18 cellular contexts compared by ENCODE assay signal in genomic region chr5:83470516-83470915, GRCh38. TPM values are rescaled to one million over a fixed set of nuclear protein-coding genes. Genes with fewer than 3 reads are reported as not detected.
DNase-seq lines count a peak whose midpoint lies in the region; ATAC-seq and TF ChIP-seq lines count a peak whose summit lies in the region.
"Had no signal": no experiment of that assay in that cellular context is flagged by ENCODE, and none has a peak within 500 bp of the region (broad histone marks: within the 10 kb centered on the region; RNA-seq: fewer than 3 reads in every experiment).

No MANE protein-coding gene starts in this region.

- H3K4me3 ChIP-seq in mammary epithelial cell (replicated peaks in 1 of 3; ENCODE audit: insufficient read depth in 1 of 3, low read depth in 2 of 3, low read length in 3 of 3) (no peak overlapping the region), SJCRH30 (peak overlapping the region; percentile 75), iPS-11a (ENCODE audit: low read depth, low read length) (peak overlapping the region; percentile 92), rectal smooth muscle tissue (ENCODE audit: low read length) (peak overlapping the region; percentile 43)

- intact Hi-C loops in MCF 10A (cut with micrococcal nuclease), result loop anchor here (5.0 kb wide), 5 partner anchors 103 to 1063 kb away; no protein-coding TSS in a partner anchor
- intact Hi-C loops in mammary epithelial cell (cut with micrococcal nuclease), result loop anchor here (5.0 kb wide), 3 partner anchors 503 to 1063 kb away; no protein-coding TSS in a partner anchor

- BruUV-seq in MCF 10A (replicated peaks; lab: Mats Ljungman, UMichigan) (no TSS peak), mammary epithelial cell (replicated peaks; lab: Mats Ljungman, UMichigan) (no TSS peak)

- H3K9ac ChIP-seq in mammary epithelial cell (ENCODE audit: insufficient read depth, low read length), result no peak overlapping the region
- no peak overlapping the region for H3K9ac ChIP-seq in rectal smooth muscle tissue (ENCODE audit: low read length)

- no peak overlapping the region for H3K4me2 ChIP-seq in mammary epithelial cell (ENCODE audit: insufficient read depth, low read depth, low read length)

- no peaks in the 10 kb centered on the region for H3K36me3 Mint-ChIP-seq in MCF 10A (ENCODE audit: insufficient read depth, unreplicated experiment)

- no peaks in the 10 kb centered on the region for H3K9me3 ChIP-seq in mammary epithelial cell (replicated peaks; ENCODE audit: insufficient read depth, low read length)
- H3K9me3 ChIP-seq in SJCRH30 (replicated peaks), result no peaks in the 10 kb centered on the region

- peaks cover 7% of the 10 kb centered on the region for H3K27me3 ChIP-seq in mammary epithelial cell (ENCODE audit: insufficient read depth, low read length)
- no peaks in the 10 kb centered on the region for H3K27me3 ChIP-seq in SJCRH30
- peaks cover 2% of the 10 kb centered on the region for H3K27me3 ChIP-seq in rectal smooth muscle tissue (ENCODE audit: control insufficient read depth, insufficient read depth, low read length)

- H3K79me2 ChIP-seq in mammary epithelial cell (ENCODE audit: insufficient read depth, low read length), result no peaks in the 10 kb centered on the region

- CTCF ChIA-PET in MCF 10A (lab: Yijun Ruan, JAX) (no interaction called here), mammary epithelial cell (lab: Charles Lee; ENCODE audit: low non-redundant PET) (no interaction called here)

- no peak overlapping the region for H3K27ac ChIP-seq in mammary epithelial cell (ENCODE audit: insufficient read depth, low read depth, low read length)
- H3K27ac ChIP-seq in SJCRH30, result peak overlapping the region; percentile 88
- no peak overlapping the region for H3K27ac ChIP-seq in rectal smooth muscle tissue (ENCODE audit: low read depth, low read length)
- H3K27ac ChIP-seq: WERI-Rb-1 had no signal

- no peak for ATAC-seq in GM19035 (IDR thresholded peaks at IDR 0.05; ENCODE audit: unreplicated experiment)
- ATAC-seq: naive thymus-derived CD8-positive, alpha-beta T cell had no signal

- WGBS in mammary epithelial cell (ENCODE audit: low coverage, missing lambda C conversion rate), result 95% methylated on average over 3 of the region's 3 CpGs

- peaks cover 17% of the 10 kb centered on the region for H3K4me1 ChIP-seq in mammary epithelial cell (ENCODE audit: insufficient read depth, low read length)
- no peaks in the 10 kb centered on the region for H3K4me1 ChIP-seq in SJCRH30
- peaks cover 4% of the 10 kb centered on the region for H3K4me1 ChIP-seq in rectal smooth muscle tissue (ENCODE audit: control insufficient read depth, insufficient read depth, low read length)

- no peak for TF ChIP-seq CTCF in MCF 10A (IDR thresholded peaks at IDR 0.05; ENCODE audit: unreplicated experiment)
- TF ChIP-seq CTCF in mammary epithelial cell (conservative IDR thresholded peaks at IDR 0.05 in 1 of 2, IDR thresholded peaks at IDR 0.05 in 1 of 2; ENCODE audit: extremely low read depth in 1 of 2, insufficient read depth in 1 of 2, low read depth in 1 of 2, low read length in 2 of 2), result no peak

- no peak overlapping the region for H2AFZ ChIP-seq in mammary epithelial cell (ENCODE audit: low read depth, low read length)

- POLR2A ChIA-PET in MCF 10A (lab: Yijun Ruan, JAX), result no interaction called here

- no peaks in the 10 kb centered on the region for H3K36me3 ChIP-seq in mammary epithelial cell (ENCODE audit: insufficient read depth, low read length)
- no peaks in the 10 kb centered on the region for H3K36me3 ChIP-seq in SJCRH30
- H3K36me3 ChIP-seq in rectal smooth muscle tissue (ENCODE audit: control insufficient read depth, insufficient read depth, low read length), result no peaks in the 10 kb centered on the region
- H3K36me3 ChIP-seq: WERI-Rb-1 had no signal

- H3K27ac Mint-ChIP-seq in MCF 10A (ENCODE audit: low read depth, unreplicated experiment), result no peak overlapping the region
- H3K27ac Mint-ChIP-seq: activated naive CD4-positive, alpha-beta T cell treated with anti-CD3 and anti-CD28 coated beads, Interleukin-2, amount 10 ng/mL, durations not matched to agents 7 days and 5 days; naive thymus-derived CD8-positive, alpha-beta T cell had no signal

- H4K20me1 ChIP-seq in mammary epithelial cell (ENCODE audit: insufficient read depth, low read length), result no peaks in the 10 kb centered on the region

- H3K4me3 Mint-ChIP-seq in MCF 10A (ENCODE audit: unreplicated experiment), result peak overlapping the region; percentile 80
- H3K4me3 Mint-ChIP-seq: activated naive CD4-positive, alpha-beta T cell treated with anti-CD3 and anti-CD28 coated beads, Interleukin-2, amount 10 ng/mL, durations not matched to agents 7 days and 5 days had no signal

- in situ Hi-C loops in mammary epithelial cell (cut with MboI; ENCODE audit: low sequenced_read_pairs in 2 of 2), result loop anchor here in 1 of 2 donors (10.0 to 25.0 kb wide), 2 partner anchors 826 to 1108 kb away; no protein-coding TSS in a partner anchor

- dilution Hi-C loops in mammary epithelial cell (cut with HindIII; ENCODE audit: low sequenced_read_pairs), result no loop called here

- H3K27me3 Mint-ChIP-seq in MCF 10A (ENCODE audit: insufficient read depth, unreplicated experiment), result peaks cover 53% of the 10 kb centered on the region

- peaks cover 6% of the 10 kb centered on the region for H3K4me1 Mint-ChIP-seq in MCF 10A (ENCODE audit: insufficient read depth, unreplicated experiment)

- DNase-seq in MCF 10A (ENCODE audit: unreplicated experiment) (no peak), mammary epithelial cell (no peak), SJCRH30 (no peak), activated gamma-delta T cell (lab: John Stamatoyannopoulos, UW) (no peak)
- DNase-seq in NK-92 treated with Interleukin-12 subunit alpha and Interleukin-12 subunit beta, amount 100 ng/mL, for 24 hours (lab: John Stamatoyannopoulos, UW), result no peak
- DNase-seq: ACHN; activated naive CD4-positive, alpha-beta T cell treated with anti-CD3 and anti-CD28 coated beads, Interleukin-2, amount 10 ng/mL, durations not matched to agents 7 days and 5 days; GOT3; Karpas-422; naive thymus-derived CD8-positive, alpha-beta T cell; NCI-H1417 treated with DMSO at 0.1 percent for 48 hours; NCI-H446 treated with DMSO at 0.1 percent for 48 hours; stimulated activated naive CD4-positive, alpha-beta T cell treated with Interleukin-2 at 50 U/mL for 16 hours; SW 1271; WERI-Rb-1 had no signal

- no peaks in the 10 kb centered on the region for H3K9me3 Mint-ChIP-seq in MCF 10A (ENCODE audit: unreplicated experiment)
- H3K9me3 Mint-ChIP-seq: activated naive CD4-positive, alpha-beta T cell treated with anti-CD3 and anti-CD28 coated beads, Interleukin-2, amount 10 ng/mL, durations not matched to agents 7 days and 5 days; naive thymus-derived CD8-positive, alpha-beta T cell had no signal

RNA-seq across cellular contexts. Expression of gene VCAN, which starts 1.0 kb away (rescaled TPM):
- total RNA-seq in MCF 10A (2022), result 44.1 and 50.6 TPM in 2 replicates
- 100 to 1,000 TPM in 1 of 2 donors, 10 to 100 TPM in 1; 82.9 to 234 TPM for total RNA-seq in mammary epithelial cell
- 28.7 TPM for polyA plus RNA-seq in mammary epithelial cell
- 73.9 TPM for polyA minus RNA-seq in mammary epithelial cell
- total RNA-seq in SJCRH30 (2014; rRNA removed; shearing (Covaris generic)), result 157 TPM in 2 replicates

Comparison
In these comparisons a context has a peak if more than half of its experiments do, and no peak if none do; other contexts are left out.
1. H3K4me3 ChIP-seq: peak in SJCRH30 (single experiment), iPS-11a (single experiment) and rectal smooth muscle tissue (single experiment); none in mammary epithelial cell (0 of 3).